In the genomic region with DNA sequence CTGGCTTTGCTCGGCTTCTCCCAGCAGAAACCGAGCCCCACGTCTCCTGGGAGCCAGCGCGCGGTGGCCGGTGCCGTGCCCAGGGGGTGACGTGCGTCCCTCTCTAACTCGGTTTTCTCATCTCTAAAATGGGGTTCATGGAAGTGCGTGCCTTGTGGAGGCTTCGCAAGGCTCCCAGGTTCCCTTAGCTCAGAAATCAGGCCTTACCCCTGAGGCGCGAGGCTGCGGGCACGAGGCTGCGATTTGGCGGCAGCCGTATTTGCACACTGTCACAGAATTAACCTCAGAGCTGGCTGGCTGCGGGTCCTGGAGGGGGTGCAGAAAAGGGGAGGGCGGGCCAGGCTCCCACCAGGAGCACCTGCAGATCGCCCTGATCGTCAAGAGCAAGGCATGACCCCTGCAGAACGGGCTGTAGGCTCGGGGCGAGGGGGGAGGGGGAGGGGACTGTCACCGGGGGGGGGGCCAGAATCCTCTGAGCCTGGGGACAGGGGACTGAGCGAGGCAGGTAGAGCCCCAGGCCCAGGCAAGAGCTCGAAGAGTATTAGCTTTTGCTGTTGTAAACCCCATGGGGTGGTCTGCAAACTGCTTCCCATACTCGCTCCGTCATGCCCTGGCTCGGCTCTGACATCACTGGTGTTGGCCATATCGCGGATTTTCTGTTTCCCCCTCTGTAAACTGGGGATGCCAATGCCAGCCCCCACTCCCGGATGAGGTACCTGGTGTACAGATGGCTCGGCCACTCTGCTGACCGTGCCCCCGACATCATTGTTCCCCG, we compare ENCODE assay signal across 9 cellular contexts.
DNase-seq lines count a peak whose midpoint lies in the region; ATAC-seq and TF ChIP-seq lines count a peak whose summit lies in the region.
"Had no signal": no experiment of that assay in that cellular context is flagged by ENCODE, and none has a peak within 500 bp of the region (broad histone marks: within the 10 kb centered on the region; RNA-seq: fewer than 3 reads in every experiment).

No MANE protein-coding gene starts in this region.

- DNase-seq in heart right ventricle: no peak
- DNase-seq in right atrium auricular region (ENCODE audit: low spot score): no peak
- DNase-seq in SJSA1 (ENCODE audit: low read depth in 1 of 2, low spot score in 2 of 2): no peak
- DNase-seq in mesenchymal stem cell: no peak
- no peak for DNase-seq in NCI-H510A (lab: John Stamatoyannopoulos, UW)

- ATAC-seq in heart right ventricle: peak in 1 of 8 donors; percentile 10
- ATAC-seq in activated CD4-positive, CD25-positive, alpha-beta regulatory T cell treated with anti-CD3 and anti-CD28 coated beads, Interleukin-2, amount 50 U/mL, for 24 hours: no peak

- no peak overlapping the region for H2BK15ac ChIP-seq in mesenchymal stem cell (ENCODE audit: low read depth, poor library complexity, severe bottlenecking)

- peaks cover 6 to 33% (median 14%) of the 10 kb centered on the region in 9 donors for H3K4me1 ChIP-seq in heart right ventricle
- peaks cover 0 to 23% of the 10 kb centered on the region in 2 donors for H3K4me1 ChIP-seq in right atrium auricular region
- peaks cover 25% of the 10 kb centered on the region for H3K4me1 ChIP-seq in SJSA1 (replicated peaks)
- no peaks in the 10 kb centered on the region for H3K4me1 ChIP-seq in iPS-18a (ENCODE audit: control insufficient read depth, low read depth, low read length)
- H3K4me1 ChIP-seq in thymus (ENCODE audit: control insufficient read depth, insufficient read depth, low read length): no peaks in the 10 kb centered on the region
- H3K4me1 ChIP-seq in mesenchymal stem cell (ENCODE audit: control insufficient read depth, insufficient read depth, low read depth, low read length): peaks cover 16% of the 10 kb centered on the region

- peak overlapping the region in 9 of 10 donors; percentile 39 to 57 (median 53) for H3K4me3 ChIP-seq in heart right ventricle
- peak overlapping the region in 1 of 2 donors; percentile 54 for H3K4me3 ChIP-seq in right atrium auricular region
- H3K4me3 ChIP-seq in SJSA1: peak overlapping the region; percentile 41
- peak overlapping the region; percentile 56 for H3K4me3 ChIP-seq in iPS-18a (ENCODE audit: low read length)
- H3K4me3 ChIP-seq in thymus (ENCODE audit: low read length): peak overlapping the region; percentile 43
- H3K4me3 ChIP-seq in mesenchymal stem cell (ENCODE audit: insufficient read depth in 1 of 2, low read depth in 1 of 2, low read length in 2 of 2): peak overlapping the region in 1 of 2 experiments; percentile 33

- H3K79me1 ChIP-seq in mesenchymal stem cell (replicated peaks; ENCODE audit: low read length, poor library complexity, severe bottlenecking): no peaks in the 10 kb centered on the region

- H3K14ac ChIP-seq in mesenchymal stem cell (ENCODE audit: low read length in 2 of 2): no peak overlapping the region

- H2BK12ac ChIP-seq in mesenchymal stem cell (ENCODE audit: low read length in 2 of 2): no peak overlapping the region

- H4K91ac ChIP-seq in mesenchymal stem cell (ENCODE audit: low read length): no peak overlapping the region

- H3K27me3 ChIP-seq in heart right ventricle (peaks cover 4 to 47% (median 36%) of the 10 kb centered on the region in 7 donors), right atrium auricular region (peaks cover 0 to 6% of the 10 kb centered on the region in 2 donors), SJSA1 (replicated peaks) (no peaks in the 10 kb centered on the region), iPS-18a (ENCODE audit: control insufficient read depth, insufficient read depth, low read length) (peaks cover 27% of the 10 kb centered on the region), thymus (ENCODE audit: control insufficient read depth, insufficient read depth) (peaks cover 23% of the 10 kb centered on the region), mesenchymal stem cell (ENCODE audit: control insufficient read depth in 1 of 2, insufficient read depth in 1 of 2, low read length in 2 of 2) (peaks cover 42 to 55% of the 10 kb centered on the region in 2 experiments)

- no peak overlapping the region for H3K27ac ChIP-seq in heart right ventricle
- no peak overlapping the region for H3K27ac ChIP-seq in right atrium auricular region
- H3K27ac ChIP-seq in SJSA1: no peak overlapping the region
- no peak overlapping the region for H3K27ac ChIP-seq in iPS-18a (ENCODE audit: low read length)
- no peak overlapping the region for H3K27ac ChIP-seq in thymus (ENCODE audit: low read depth)
- no peak overlapping the region for H3K27ac ChIP-seq in mesenchymal stem cell (ENCODE audit: low read length, poor library complexity, severe bottlenecking)
- H3K27ac ChIP-seq: neutrophil had no signal

- H3K36me3 ChIP-seq in heart right ventricle (no peaks in the 10 kb centered on the region), right atrium auricular region (no peaks in the 10 kb centered on the region), SJSA1 (no peaks in the 10 kb centered on the region), iPS-18a (ENCODE audit: control insufficient read depth, low read depth, low read length) (no peaks in the 10 kb centered on the region), thymus (ENCODE audit: control insufficient read depth, insufficient read depth) (no peaks in the 10 kb centered on the region), mesenchymal stem cell (ENCODE audit: control insufficient read depth in 1 of 2, insufficient read depth in 2 of 2, low read depth in 1 of 2, low read length in 2 of 2) (no peaks in the 10 kb centered on the region)
- H3K36me3 ChIP-seq: neutrophil had no signal

- no peak overlapping the region for H2BK5ac ChIP-seq in mesenchymal stem cell (ENCODE audit: low read depth, low read length, poor library complexity, severe bottlenecking)

- H3K9ac ChIP-seq in iPS-18a (ENCODE audit: low read length) (no peak overlapping the region), mesenchymal stem cell (ENCODE audit: low read length) (no peak overlapping the region)

- no peak overlapping the region for H3K4me2 ChIP-seq in mesenchymal stem cell (ENCODE audit: low read length, poor library complexity, severe bottlenecking)

- H3K23ac ChIP-seq in mesenchymal stem cell (ENCODE audit: low read length in 2 of 2): no peak overlapping the region

- no peak overlapping the region for H2AK5ac ChIP-seq in mesenchymal stem cell (ENCODE audit: low read length, severe bottlenecking)

- H3K4ac ChIP-seq in mesenchymal stem cell (ENCODE audit: low read depth in 1 of 2, low read length in 2 of 2): no peak overlapping the region

- no peak overlapping the region for H4K8ac ChIP-seq in mesenchymal stem cell (ENCODE audit: low read length)

- intact Hi-C loops in heart right ventricle (cut with DNase I): loop anchor here (1.0 to 10.0 kb wide), 9 partner anchors 102 to 144 kb away; no protein-coding TSS in a partner anchor

- H3K18ac ChIP-seq in mesenchymal stem cell (ENCODE audit: low read depth in 1 of 2, low read length in 2 of 2): no peak overlapping the region

- H3K9me3 ChIP-seq in heart right ventricle (no peaks in the 10 kb centered on the region), right atrium auricular region (no peaks in the 10 kb centered on the region), SJSA1 (replicated peaks) (no peaks in the 10 kb centered on the region), iPS-18a (ENCODE audit: control insufficient read depth, low read depth, low read length) (no peaks in the 10 kb centered on the region), thymus (ENCODE audit: control insufficient read depth) (no peaks in the 10 kb centered on the region), mesenchymal stem cell (ENCODE audit: control insufficient read depth, low read length) (no peaks in the 10 kb centered on the region)
- H3K9me3 ChIP-seq: neutrophil had no signal

- no peak overlapping the region for H2AFZ ChIP-seq in mesenchymal stem cell (ENCODE audit: low read depth, low read length)

- TF ChIP-seq CTCF in heart right ventricle (IDR thresholded peaks at IDR 0.05) (peak in 4 of 9 donors; percentile 2 to 32 (median 6)), right atrium auricular region (IDR thresholded peaks at IDR 0.05) (peak in 1 of 2 donors; percentile 35)

- WGBS in heart right ventricle, 2 donors: 25 to 33% methylated on average over 39 to 40 of the region's 40 CpGs
- WGBS in thymus: 40% methylated on average over 40 of the region's 40 CpGs
- WGBS in mesenchymal stem cell: 49% methylated on average over 40 of the region's 40 CpGs

- no peak overlapping the region for H2BK120ac ChIP-seq in mesenchymal stem cell (ENCODE audit: low read depth, low read length)
